Comparison of ENCODE assay signal across 1 cellular context in the genomic region with DNA sequence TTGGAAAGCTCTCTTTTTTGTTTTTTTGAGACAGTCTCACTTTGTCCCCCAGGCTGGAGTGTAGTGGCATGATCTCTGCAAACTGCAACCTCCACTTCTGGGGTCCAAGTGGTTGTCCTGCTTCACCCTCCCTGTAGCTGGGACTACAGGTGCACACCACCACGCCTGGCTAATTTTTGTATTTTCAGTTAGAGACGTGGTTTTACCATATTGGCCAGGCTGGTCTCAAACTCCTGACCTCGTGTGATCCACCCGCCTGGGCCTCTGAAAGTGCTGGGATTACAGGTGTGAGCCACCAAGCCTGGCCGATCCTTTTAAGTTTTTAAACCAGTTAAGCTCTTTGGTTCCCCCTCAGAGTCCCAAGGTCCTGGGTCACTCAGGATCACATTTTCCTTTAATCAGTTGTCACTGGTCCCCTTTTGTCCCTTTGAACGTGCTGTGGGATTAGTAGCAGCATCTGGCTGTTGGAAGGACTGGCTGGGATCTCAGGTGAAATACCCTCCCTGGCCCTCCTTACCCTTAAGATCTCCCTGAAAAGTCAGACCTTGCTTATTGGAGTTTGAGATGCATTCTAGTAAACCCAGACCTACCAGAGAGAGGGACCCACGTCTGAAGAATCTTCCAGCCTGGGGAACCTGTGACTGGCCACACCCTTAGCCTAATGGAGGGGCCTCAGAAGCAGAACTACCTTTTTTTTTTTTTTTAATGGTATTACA.
TF ChIP-seq lines count a peak whose summit lies in the region.

No MANE protein-coding gene starts in this region.

TF ChIP-seq in HepG2, 621 proteins besides CTCF, POLR2A, EP300 and RAD21 (continued from another document and continues in another):
- TF ChIP-seq, protein P1, sequence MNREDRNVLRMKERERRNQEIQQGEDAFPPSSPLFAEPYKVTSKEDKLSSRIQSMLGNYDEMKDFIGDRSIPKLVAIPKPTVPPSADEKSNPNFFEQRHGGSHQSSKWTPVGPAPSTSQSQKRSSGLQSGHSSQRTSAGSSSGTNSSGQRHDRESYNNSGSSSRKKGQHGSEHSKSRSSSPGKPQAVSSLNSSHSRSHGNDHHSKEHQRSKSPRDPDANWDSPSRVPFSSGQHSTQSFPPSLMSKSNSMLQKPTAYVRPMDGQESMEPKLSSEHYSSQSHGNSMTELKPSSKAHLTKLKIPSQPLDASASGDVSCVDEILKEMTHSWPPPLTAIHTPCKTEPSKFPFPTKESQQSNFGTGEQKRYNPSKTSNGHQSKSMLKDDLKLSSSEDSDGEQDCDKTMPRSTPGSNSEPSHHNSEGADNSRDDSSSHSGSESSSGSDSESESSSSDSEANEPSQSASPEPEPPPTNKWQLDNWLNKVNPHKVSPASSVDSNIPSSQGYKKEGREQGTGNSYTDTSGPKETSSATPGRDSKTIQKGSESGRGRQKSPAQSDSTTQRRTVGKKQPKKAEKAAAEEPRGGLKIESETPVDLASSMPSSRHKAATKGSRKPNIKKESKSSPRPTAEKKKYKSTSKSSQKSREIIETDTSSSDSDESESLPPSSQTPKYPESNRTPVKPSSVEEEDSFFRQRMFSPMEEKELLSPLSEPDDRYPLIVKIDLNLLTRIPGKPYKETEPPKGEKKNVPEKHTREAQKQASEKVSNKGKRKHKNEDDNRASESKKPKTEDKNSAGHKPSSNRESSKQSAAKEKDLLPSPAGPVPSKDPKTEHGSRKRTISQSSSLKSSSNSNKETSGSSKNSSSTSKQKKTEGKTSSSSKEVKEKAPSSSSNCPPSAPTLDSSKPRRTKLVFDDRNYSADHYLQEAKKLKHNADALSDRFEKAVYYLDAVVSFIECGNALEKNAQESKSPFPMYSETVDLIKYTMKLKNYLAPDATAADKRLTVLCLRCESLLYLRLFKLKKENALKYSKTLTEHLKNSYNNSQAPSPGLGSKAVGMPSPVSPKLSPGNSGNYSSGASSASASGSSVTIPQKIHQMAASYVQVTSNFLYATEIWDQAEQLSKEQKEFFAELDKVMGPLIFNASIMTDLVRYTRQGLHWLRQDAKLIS (CRISPR knock-in tag; IDR thresholded peaks at IDR 0.05) = peak; percentile 81
- TF ChIP-seq NR2F6 (IDR thresholded peaks at IDR 0.05) = peak; percentile 9; the same call in 1 of the 2 replicates
- no peak; the same call in 1 of the 2 replicates for TF ChIP-seq NR2F6 (CRISPR knock-in tag; IDR thresholded peaks at IDR 0.05)
- 0 out of 2 replicates have a peak, but pooled peaks have one; percentile 5 for TF ChIP-seq LCORL (IDR thresholded peaks at IDR 0.05)
- no peak for TF ChIP-seq LCORL (CRISPR knock-in tag; IDR thresholded peaks at IDR 0.05)
- no peak for TF ChIP-seq TOE1 (CRISPR knock-in tag; IDR thresholded peaks at IDR 0.05)
- 0 out of 2 replicates have a peak, but pooled peaks have one; percentile 14 for TF ChIP-seq TAF1 (CRISPR knock-in tag; IDR thresholded peaks at IDR 0.05)
- TF ChIP-seq, protein P2, sequence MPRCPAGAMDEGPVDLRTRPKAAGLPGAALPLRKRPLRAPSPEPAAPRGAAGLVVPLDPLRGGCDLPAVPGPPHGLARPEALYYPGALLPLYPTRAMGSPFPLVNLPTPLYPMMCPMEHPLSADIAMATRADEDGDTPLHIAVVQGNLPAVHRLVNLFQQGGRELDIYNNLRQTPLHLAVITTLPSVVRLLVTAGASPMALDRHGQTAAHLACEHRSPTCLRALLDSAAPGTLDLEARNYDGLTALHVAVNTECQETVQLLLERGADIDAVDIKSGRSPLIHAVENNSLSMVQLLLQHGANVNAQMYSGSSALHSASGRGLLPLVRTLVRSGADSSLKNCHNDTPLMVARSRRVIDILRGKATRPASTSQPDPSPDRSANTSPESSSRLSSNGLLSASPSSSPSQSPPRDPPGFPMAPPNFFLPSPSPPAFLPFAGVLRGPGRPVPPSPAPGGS (CRISPR knock-in tag; IDR thresholded peaks at IDR 0.05) = 0 out of 2 replicates have a peak, but pooled peaks have one; percentile 40
- TF ChIP-seq, protein P3, sequence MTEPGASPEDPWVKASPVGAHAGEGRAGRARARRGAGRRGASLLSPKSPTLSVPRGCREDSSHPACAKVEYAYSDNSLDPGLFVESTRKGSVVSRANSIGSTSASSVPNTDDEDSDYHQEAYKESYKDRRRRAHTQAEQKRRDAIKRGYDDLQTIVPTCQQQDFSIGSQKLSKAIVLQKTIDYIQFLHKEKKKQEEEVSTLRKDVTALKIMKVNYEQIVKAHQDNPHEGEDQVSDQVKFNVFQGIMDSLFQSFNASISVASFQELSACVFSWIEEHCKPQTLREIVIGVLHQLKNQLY (CRISPR knock-in tag; IDR thresholded peaks at IDR 0.05) = no peak
- no peak for TF ChIP-seq TEAD2 (CRISPR knock-in tag; IDR thresholded peaks at IDR 0.05)
- TF ChIP-seq ZNF552 (CRISPR knock-in tag; IDR thresholded peaks at IDR 0.05; ENCODE audit: borderline replicate concordance) = no peak
- no peak for TF ChIP-seq ZBTB3 (CRISPR knock-in tag; IDR thresholded peaks at IDR 0.05; ENCODE audit: borderline replicate concordance, low read depth)
- peak; percentile 4 for TF ChIP-seq ASH2L (IDR thresholded peaks at IDR 0.05; ENCODE audit: insufficient read length, low read depth, low read length)
- 0 out of 2 replicates have a peak, but pooled peaks have one; percentile 0 for TF ChIP-seq GATAD1 (CRISPR knock-in tag; IDR thresholded peaks at IDR 0.05)
- no peak for TF ChIP-seq ZNF138 (CRISPR knock-in tag; IDR thresholded peaks at IDR 0.05; ENCODE audit: low read depth)
- TF ChIP-seq, protein P4, sequence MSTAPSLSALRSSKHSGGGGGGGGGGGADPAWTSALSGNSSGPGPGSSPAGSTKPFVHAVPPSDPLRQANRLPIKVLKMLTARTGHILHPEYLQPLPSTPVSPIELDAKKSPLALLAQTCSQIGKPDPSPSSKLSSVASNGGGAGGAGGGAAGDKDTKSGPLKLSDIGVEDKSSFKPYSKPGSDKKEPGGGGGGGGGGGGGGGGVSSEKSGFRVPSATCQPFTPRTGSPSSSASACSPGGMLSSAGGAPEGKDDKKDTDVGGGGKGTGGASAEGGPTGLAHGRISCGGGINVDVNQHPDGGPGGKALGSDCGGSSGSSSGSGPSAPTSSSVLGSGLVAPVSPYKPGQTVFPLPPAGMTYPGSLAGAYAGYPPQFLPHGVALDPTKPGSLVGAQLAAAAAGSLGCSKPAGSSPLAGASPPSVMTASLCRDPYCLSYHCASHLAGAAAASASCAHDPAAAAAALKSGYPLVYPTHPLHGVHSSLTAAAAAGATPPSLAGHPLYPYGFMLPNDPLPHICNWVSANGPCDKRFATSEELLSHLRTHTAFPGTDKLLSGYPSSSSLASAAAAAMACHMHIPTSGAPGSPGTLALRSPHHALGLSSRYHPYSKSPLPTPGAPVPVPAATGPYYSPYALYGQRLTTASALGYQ (CRISPR knock-in tag; IDR thresholded peaks at IDR 0.05) = no peak
- TF ChIP-seq ZBTB7B (CRISPR knock-in tag; IDR thresholded peaks at IDR 0.05) = peak; percentile 19; the same call in 1 of the 2 replicates
- peak; percentile 15; the same call in 1 of the 2 replicates for TF ChIP-seq HDAC2 (CRISPR knock-in tag; IDR thresholded peaks at IDR 0.05)
- TF ChIP-seq ZNF326 (CRISPR knock-in tag; IDR thresholded peaks at IDR 0.05; ENCODE audit: borderline replicate concordance) = no peak
- TF ChIP-seq FOXJ3 (CRISPR knock-in tag; IDR thresholded peaks at IDR 0.05; ENCODE audit: borderline replicate concordance) = no peak
- no peak for TF ChIP-seq HDAC1 (CRISPR knock-in tag; IDR thresholded peaks at IDR 0.05)
- TF ChIP-seq ELF4 (CRISPR knock-in tag; IDR thresholded peaks at IDR 0.05; ENCODE audit: borderline replicate concordance) = no peak
- TF ChIP-seq, protein P5, sequence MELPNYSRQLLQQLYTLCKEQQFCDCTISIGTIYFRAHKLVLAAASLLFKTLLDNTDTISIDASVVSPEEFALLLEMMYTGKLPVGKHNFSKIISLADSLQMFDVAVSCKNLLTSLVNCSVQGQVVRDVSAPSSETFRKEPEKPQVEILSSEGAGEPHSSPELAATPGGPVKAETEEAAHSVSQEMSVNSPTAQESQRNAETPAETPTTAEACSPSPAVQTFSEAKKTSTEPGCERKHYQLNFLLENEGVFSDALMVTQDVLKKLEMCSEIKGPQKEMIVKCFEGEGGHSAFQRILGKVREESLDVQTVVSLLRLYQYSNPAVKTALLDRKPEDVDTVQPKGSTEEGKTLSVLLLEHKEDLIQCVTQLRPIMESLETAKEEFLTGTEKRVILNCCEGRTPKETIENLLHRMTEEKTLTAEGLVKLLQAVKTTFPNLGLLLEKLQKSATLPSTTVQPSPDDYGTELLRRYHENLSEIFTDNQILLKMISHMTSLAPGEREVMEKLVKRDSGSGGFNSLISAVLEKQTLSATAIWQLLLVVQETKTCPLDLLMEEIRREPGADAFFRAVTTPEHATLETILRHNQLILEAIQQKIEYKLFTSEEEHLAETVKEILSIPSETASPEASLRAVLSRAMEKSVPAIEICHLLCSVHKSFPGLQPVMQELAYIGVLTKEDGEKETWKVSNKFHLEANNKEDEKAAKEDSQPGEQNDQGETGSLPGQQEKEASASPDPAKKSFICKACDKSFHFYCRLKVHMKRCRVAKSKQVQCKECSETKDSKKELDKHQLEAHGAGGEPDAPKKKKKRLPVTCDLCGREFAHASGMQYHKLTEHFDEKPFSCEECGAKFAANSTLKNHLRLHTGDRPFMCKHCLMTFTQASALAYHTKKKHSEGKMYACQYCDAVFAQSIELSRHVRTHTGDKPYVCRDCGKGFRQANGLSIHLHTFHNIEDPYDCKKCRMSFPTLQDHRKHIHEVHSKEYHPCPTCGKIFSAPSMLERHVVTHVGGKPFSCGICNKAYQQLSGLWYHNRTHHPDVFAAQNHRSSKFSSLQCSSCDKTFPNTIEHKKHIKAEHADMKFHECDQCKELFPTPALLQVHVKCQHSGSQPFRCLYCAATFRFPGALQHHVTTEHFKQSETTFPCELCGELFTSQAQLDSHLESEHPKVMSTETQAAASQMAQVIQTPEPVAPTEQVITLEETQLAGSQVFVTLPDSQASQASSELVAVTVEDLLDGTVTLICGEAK (IDR thresholded peaks at IDR 0.05) = no peak
- TF ChIP-seq, protein P5 (CRISPR knock-in tag; IDR thresholded peaks at IDR 0.05) = no peak
- no peak for TF ChIP-seq SP5 (CRISPR knock-in tag; IDR thresholded peaks at IDR 0.05; ENCODE audit: borderline replicate concordance, low read depth)
- no peak for TF ChIP-seq GATA4 (IDR thresholded peaks at IDR 0.05; ENCODE audit: borderline replicate concordance, low read depth)
- peak; percentile 62; the same call in 1 of the 2 replicates for TF ChIP-seq PAF1 (CRISPR knock-in tag; IDR thresholded peaks at IDR 0.05)
- no peak for TF ChIP-seq ESRRA (CRISPR knock-in tag; IDR thresholded peaks at IDR 0.05; ENCODE audit: low read depth)
- peak; percentile 43; the same call in 1 of the 2 replicates for TF ChIP-seq TBX2 (CRISPR knock-in tag; IDR thresholded peaks at IDR 0.05; ENCODE audit: borderline replicate concordance)
- TF ChIP-seq MAFG (CRISPR knock-in tag; IDR thresholded peaks at IDR 0.05) = no peak
- TF ChIP-seq, protein P6, sequence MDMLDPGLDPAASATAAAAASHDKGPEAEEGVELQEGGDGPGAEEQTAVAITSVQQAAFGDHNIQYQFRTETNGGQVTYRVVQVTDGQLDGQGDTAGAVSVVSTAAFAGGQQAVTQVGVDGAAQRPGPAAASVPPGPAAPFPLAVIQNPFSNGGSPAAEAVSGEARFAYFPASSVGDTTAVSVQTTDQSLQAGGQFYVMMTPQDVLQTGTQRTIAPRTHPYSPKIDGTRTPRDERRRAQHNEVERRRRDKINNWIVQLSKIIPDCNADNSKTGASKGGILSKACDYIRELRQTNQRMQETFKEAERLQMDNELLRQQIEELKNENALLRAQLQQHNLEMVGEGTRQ (IDR thresholded peaks at IDR 0.05; ENCODE audit: low read depth, low read length) = no peak
- TF ChIP-seq, protein P6 (CRISPR knock-in tag; IDR thresholded peaks at IDR 0.05; ENCODE audit: borderline replicate concordance) = no peak
- TF ChIP-seq PRPF4 (IDR thresholded peaks at IDR 0.05; ENCODE audit: low read depth, low read length, poor library complexity, severe bottlenecking) = no peak
- TF ChIP-seq, protein P7, sequence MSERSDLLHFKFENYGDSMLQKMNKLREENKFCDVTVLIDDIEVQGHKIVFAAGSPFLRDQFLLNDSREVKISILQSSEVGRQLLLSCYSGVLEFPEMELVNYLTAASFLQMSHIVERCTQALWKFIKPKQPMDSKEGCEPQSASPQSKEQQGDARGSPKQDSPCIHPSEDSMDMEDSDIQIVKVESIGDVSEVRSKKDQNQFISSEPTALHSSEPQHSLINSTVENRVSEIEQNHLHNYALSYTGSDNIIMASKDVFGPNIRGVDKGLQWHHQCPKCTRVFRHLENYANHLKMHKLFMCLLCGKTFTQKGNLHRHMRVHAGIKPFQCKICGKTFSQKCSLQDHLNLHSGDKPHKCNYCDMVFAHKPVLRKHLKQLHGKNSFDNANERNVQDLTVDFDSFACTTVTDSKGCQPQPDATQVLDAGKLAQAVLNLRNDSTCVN (CRISPR knock-in tag; IDR thresholded peaks at IDR 0.05; ENCODE audit: borderline replicate concordance) = 0 out of 2 replicates have a peak, but pooled peaks have one; percentile 8
- no peak for TF ChIP-seq ZNF746 (CRISPR knock-in tag; IDR thresholded peaks at IDR 0.05)
- no peak for TF ChIP-seq SP2 (CRISPR knock-in tag; IDR thresholded peaks at IDR 0.05)
